ENCODE assay signal across 15 cellular contexts in genomic region chr11:47636331-47636730, GRCh38. TPM values are rescaled to one million over a fixed set of nuclear protein-coding genes. Genes with fewer than 3 reads are reported as not detected.
DNase-seq lines count a peak whose midpoint lies in the region; TF ChIP-seq lines count a peak whose summit lies in the region.
"Not testable (repeated sequence)": the region's sequence is repeated elsewhere in the genome, so short reads cannot be mapped to it uniquely, and the experiment has no call there.
"Had no signal": no experiment of that assay in that cellular context is flagged by ENCODE, and none has a peak within 500 bp of the region (broad histone marks: within the 10 kb centered on the region; RNA-seq: fewer than 3 reads in every experiment).

No MANE protein-coding gene starts in this region.

- not testable (repeated sequence) for H3K4me1 Mint-ChIP-seq in nephron progenitor cell

- intact Hi-C loops in head of caudate nucleus (cut with DNase I); testis (cut with DNase I; ENCODE audit: low total_unique reads): not testable (repeated sequence)

- not testable (repeated sequence) for H3K4me3 Mint-ChIP-seq in nephron progenitor cell

- peak in 31 of 42 donors; percentile 8 to 63 (median 34) for DNase-seq in head of caudate nucleus
- DNase-seq in nephron progenitor cell, testis: not testable (repeated sequence)

- not testable (repeated sequence) for H3K9me3 ChIP-seq in testis

- not testable (repeated sequence) for H3K27me3 Mint-ChIP-seq in nephron progenitor cell (ENCODE audit: low read depth, poor library complexity)

- not testable (repeated sequence) for H3K27me3 ChIP-seq in testis

- H3K36me3 Mint-ChIP-seq in nephron progenitor cell (ENCODE audit: low read depth): peaks cover 60% of the 10 kb centered on the region

- not testable (repeated sequence) for TF ChIP-seq CTCF in nephron progenitor cell (IDR thresholded peaks at IDR 0.05); testis (IDR thresholded peaks at IDR 0.05)

- not testable (repeated sequence) for H3K4me1 ChIP-seq in testis

- TF ChIP-seq POLR2A in testis (IDR thresholded peaks at IDR 0.05): not testable (repeated sequence)

- not testable (repeated sequence) for H3K4me3 ChIP-seq in testis

- WGBS in testis, 2 donors: 93 to 94% methylated on average over 11 of the region's 11 CpGs

- not testable (repeated sequence) for H3K9me3 Mint-ChIP-seq in nephron progenitor cell

- peak overlapping the region; percentile 87 for H3K27ac Mint-ChIP-seq in nephron progenitor cell

- H3K36me3 ChIP-seq in testis (ENCODE audit: low read depth, missing control alignments): not testable (repeated sequence)

- H3K27ac ChIP-seq in testis: peak overlapping the region; percentile 59 to 87

RNA-seq across cellular contexts. Expression of gene MTCH2, which starts 6.0 kb away (rescaled TPM):
- total RNA-seq in testis: 10 to 100 TPM; 71.1 to 98.8 TPM
- polyA plus RNA-seq in testis (ENCODE audit: insufficient read depth, low read depth, low replicate concordance): 396 TPM

RNA-seq across cellular contexts. Expression of gene C1QTNF4, which starts 42.1 kb away (rescaled TPM):
- total RNA-seq in testis: 10 to 100 TPM; 15.4 to 25.1 TPM
- polyA plus RNA-seq in testis (ENCODE audit: insufficient read depth, low read depth, low replicate concordance): 2.6 TPM
- total RNA-seq: A172, B cell, Calu3, Daoy had no signal
- polyA plus RNA-seq: A549; CD14-positive monocyte; CD4-positive, alpha-beta memory T cell; CD8-positive, alpha-beta memory T cell had no signal

RNA-seq across cellular contexts. Expression of gene FAM180B, which starts 49.9 kb away (rescaled TPM):
- not detected for total RNA-seq in testis
- polyA plus RNA-seq in testis (ENCODE audit: insufficient read depth, low read depth, low replicate concordance): 1.1 TPM
- total RNA-seq: A172, Caco-2, Calu3, Daoy had no signal
- polyA plus RNA-seq: A549; AG04450; BJ; CD14-positive monocyte; CD4-positive, alpha-beta memory T cell; CD4-positive, CD25-positive, alpha-beta regulatory T cell; CD8-positive, alpha-beta memory T cell had no signal

RNA-seq across cellular contexts. Expression of gene NDUFS3, which starts 57.5 kb away (rescaled TPM):
- total RNA-seq in testis: 10 to 100 TPM; 69.8 to 88.5 TPM
- 121 TPM for polyA plus RNA-seq in testis (ENCODE audit: insufficient read depth, low read depth, low replicate concordance)

RNA-seq across cellular contexts. Expression of gene KBTBD4, which starts 57.6 kb away (rescaled TPM):
- total RNA-seq in testis: 10 to 100 TPM; 27.8 to 35.5 TPM
- polyA plus RNA-seq in testis (ENCODE audit: insufficient read depth, low read depth, low replicate concordance): 35.9 TPM
